8 cellular contexts compared by ENCODE assay signal in genomic region chr10:87342249-87342703, GRCh38.
A peak's percentile ranks its signal among the peaks of the same experiment; 100 is the strongest.
DNase-seq lines count a peak whose midpoint lies in the region; ATAC-seq and TF ChIP-seq lines count a peak whose summit lies in the region.
"Not testable (repeated sequence)": the region's sequence is repeated elsewhere in the genome, so short reads cannot be mapped to it uniquely, and the experiment has no call there.

No MANE protein-coding gene starts in this region.

- peak overlapping the region; percentile 47 for H3K4me3 ChIP-seq in AG09309 (ENCODE audit: control insufficient read depth, low read depth, low read length)

- DNase-seq in AG09309 (ENCODE audit: low read depth): peak; percentile 41
- peak; percentile 88 for DNase-seq in NCI-H2227 treated with DMSO at 0.1 percent for 48 hours (lab: John Stamatoyannopoulos, UW)
- DNase-seq in activated CD4-positive, CD25-positive, alpha-beta regulatory T cell treated with anti-CD3 and anti-CD28 coated beads, Interleukin-2, amount 50 U/mL, for 16 hours (ENCODE audit: low read depth, low spot score): peak; percentile 56
- DNase-seq in central memory CD4-positive, alpha-beta T cell: peak; percentile 80
- DNase-seq in iris pigment epithelial cell (ENCODE audit: low read depth): peak; percentile 79
- peak; percentile 56 for DNase-seq in smooth muscle cell of the brain vasculature (ENCODE audit: low read depth, low spot score)

- TF ChIP-seq CTCF in AG09309 (IDR thresholded peaks at IDR 0.05; ENCODE audit: control insufficient read depth, insufficient read depth, low read depth, low read length, missing control alignments): not testable (repeated sequence)

- peak; percentile 81 for ATAC-seq in GM19025 (IDR thresholded peaks at IDR 0.05; ENCODE audit: low read depth, unreplicated experiment)
- ATAC-seq in HG03196 (IDR thresholded peaks at IDR 0.05; ENCODE audit: unreplicated experiment): peak; percentile 87

Comparison
In these comparisons a context has a peak if more than half of its experiments do, and no peak if none do; other contexts are left out.
1. Peak in every context shown above with its lines: DNase-seq, ATAC-seq and H3K4me3 ChIP-seq.